In the genomic region with DNA sequence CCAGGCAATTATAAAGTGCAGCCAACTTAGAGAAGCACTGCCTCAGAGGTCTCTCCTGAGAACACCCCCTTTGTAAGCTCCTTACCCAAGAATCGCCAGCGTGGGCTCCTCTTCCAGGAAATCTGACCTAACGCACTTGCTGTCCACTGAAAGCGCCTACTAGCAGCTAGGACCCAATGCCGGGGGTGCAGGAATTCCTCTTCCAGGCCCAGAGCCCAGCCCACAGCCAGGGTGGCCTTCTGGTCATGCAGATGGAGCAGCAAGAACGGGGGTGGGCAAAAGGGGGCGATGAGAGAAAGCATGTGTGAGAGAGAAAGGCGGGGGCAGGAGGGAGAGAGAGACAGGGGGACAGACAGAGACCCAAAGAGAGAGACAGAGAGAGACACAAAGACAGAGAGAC, we compare ENCODE assay signal across 29 cellular contexts.
DNase-seq lines count a peak whose midpoint lies in the region; ATAC-seq and TF ChIP-seq lines count a peak whose summit lies in the region.
"Had no signal": no experiment of that assay in that cellular context is flagged by ENCODE, and none has a peak within 500 bp of the region (broad histone marks: within the 10 kb centered on the region; RNA-seq: fewer than 3 reads in every experiment).

No MANE protein-coding gene starts in this region.

- H3K27ac ChIP-seq in H9 (ENCODE audit: insufficient read length, low read depth, low read length) (no peak overlapping the region), SK-N-SH (ENCODE audit: low read depth in 2 of 2, low read length in 1 of 2) (no peak overlapping the region)
- H3K27ac ChIP-seq: C4-2B, Peyer's patch, SK-N-MC had no signal

- H3K36me3 Mint-ChIP-seq in H9 (ENCODE audit: insufficient read depth in 1 of 3, low read depth in 3 of 3) (peaks cover 0 to 8% (median 0%) of the 10 kb centered on the region in 3 experiments; a peak in 3 of 7 replicates), nephron progenitor cell (ENCODE audit: low read depth) (no peaks in the 10 kb centered on the region)
- H3K36me3 Mint-ChIP-seq: CD8-positive, alpha-beta T cell had no signal

- H4K8ac ChIP-seq in H9 (replicated peaks; ENCODE audit: insufficient read length, low read depth, low read length) = no peak overlapping the region

- POLR2A ChIA-PET in SK-N-SH (lab: Yijun Ruan, JAX) = no interaction called here

- H3K9me3 Mint-ChIP-seq in H9 (peaks cover 19 to 24% of the 10 kb centered on the region in 2 experiments), nephron progenitor cell (peaks cover 24% of the 10 kb centered on the region)

- no peak overlapping the region for H3K18ac ChIP-seq in H9 (ENCODE audit: insufficient read length, low read depth, low read length)

- no peaks in the 10 kb centered on the region for H3K36me3 ChIP-seq in SK-N-SH (replicated peaks in 1 of 2; ENCODE audit: control insufficient read depth in 1 of 2, insufficient read depth in 2 of 2, low read length in 1 of 2)
- H3K36me3 ChIP-seq: HAP-1, Peyer's patch had no signal

- H3K4me2 ChIP-seq in H9 (ENCODE audit: insufficient read depth, insufficient read length, low read length) = no peak overlapping the region
- no peak overlapping the region for H3K4me2 ChIP-seq in SK-N-SH

- no peak overlapping the region for H2BK15ac ChIP-seq in H9 (ENCODE audit: low read depth, low read length)

- no peak overlapping the region for H3K14ac ChIP-seq in H9 (ENCODE audit: insufficient read depth, low read length)

- no peaks in the 10 kb centered on the region for H3K9me2 ChIP-seq in SK-N-SH

- H2AK5ac ChIP-seq in H9 (ENCODE audit: insufficient read length, low read length) = no peak overlapping the region

- no peak overlapping the region for H2BK120ac ChIP-seq in H9 (ENCODE audit: low read depth, low read length, poor library complexity, severe bottlenecking)

- no peak overlapping the region for H2AFZ ChIP-seq in H9 (ENCODE audit: low read length)
- H2AFZ ChIP-seq in SK-N-SH (ENCODE audit: low read depth) = no peak overlapping the region

- no peak overlapping the region for H2BK12ac ChIP-seq in H9 (ENCODE audit: insufficient read length, low read depth, low read length)

- H3K9ac ChIP-seq in H9 (ENCODE audit: extremely low read depth, insufficient read length, low read length) = no peak overlapping the region
- no peak overlapping the region for H3K9ac ChIP-seq in SK-N-SH

- TF ChIP-seq RAD21 in SK-N-SH (IDR thresholded peaks at IDR 0.05; ENCODE audit: low read length) = no peak

- TF ChIP-seq POLR2A in GM18505 (IDR thresholded peaks at IDR 0.05; ENCODE audit: borderline replicate concordance, extremely low read depth, insufficient read depth, insufficient read length) = no peak

- no peak overlapping the region for H3K4ac ChIP-seq in H9 (ENCODE audit: low read depth, low read length)

- H2BK20ac ChIP-seq in H9 (ENCODE audit: low read depth, low read length, poor library complexity, severe bottlenecking) = no peak overlapping the region

- no peaks in the 10 kb centered on the region for H3K23me2 ChIP-seq in H9 (ENCODE audit: insufficient read length, low read depth, low read length, poor library complexity, severe bottlenecking)

- H4K20me1 ChIP-seq in H9 (ENCODE audit: control insufficient read depth, insufficient read depth, insufficient read length) (no peaks in the 10 kb centered on the region), SK-N-SH (ENCODE audit: insufficient read depth) (no peaks in the 10 kb centered on the region)

- H2BK5ac ChIP-seq in H9 (ENCODE audit: insufficient read length, low read length) = no peak overlapping the region

- H3K27me3 Mint-ChIP-seq in H9 (ENCODE audit: low read depth) (peaks cover 13% of the 10 kb centered on the region), nephron progenitor cell (ENCODE audit: low read depth, poor library complexity) (peaks cover 41% of the 10 kb centered on the region)

- H3K4me1 ChIP-seq in H9 (ENCODE audit: insufficient read depth, low read length) (no peaks in the 10 kb centered on the region), SK-N-SH (ENCODE audit: control insufficient read depth in 1 of 2, insufficient read depth in 2 of 2, low read depth in 1 of 2, low read length in 1 of 2) (no peaks in the 10 kb centered on the region)
- H3K4me1 ChIP-seq: Caco-2, HAP-1, Peyer's patch had no signal

- CTCF ChIA-PET in SK-N-SH (lab: Yijun Ruan, JAX) = interaction anchor here (1.1 kb wide), 1 partner anchor 297 kb away, joined by 3 read pairs; no protein-coding TSS in a partner anchor

- TF ChIP-seq CTCF in H9 (conservative IDR thresholded peaks at IDR 0.05) (no peak), nephron progenitor cell (IDR thresholded peaks at IDR 0.05) (no peak), SK-N-SH (IDR thresholded peaks at IDR 0.05) (no peak)

- no CpG with 5 or more reads among the region's 8 CpGs for WGBS in H9 (ENCODE audit: extremely low coverage, insufficient read length, low lambda C conversion rate)
- WGBS in SK-N-SH (ENCODE audit: low lambda C conversion rate) = 6% methylated on average over 8 of the region's 8 CpGs

- H3F3A ChIP-seq in SK-N-SH (replicated peaks; ENCODE audit: insufficient read depth) = no peaks in the 10 kb centered on the region

- no peak overlapping the region for H3K4me3 Mint-ChIP-seq in H9
- H3K4me3 Mint-ChIP-seq in nephron progenitor cell = no peak overlapping the region
- H3K4me3 Mint-ChIP-seq: B cell; CD8-positive, alpha-beta T cell; HFFc6 had no signal

- H3K79me2 ChIP-seq in H9 (ENCODE audit: insufficient read depth, low read length) (no peaks in the 10 kb centered on the region), SK-N-SH (ENCODE audit: insufficient read depth) (no peaks in the 10 kb centered on the region)

- no peak for TF ChIP-seq EP300 in SK-N-SH (IDR thresholded peaks at IDR 0.05; ENCODE audit: borderline replicate concordance in 1 of 2, low read depth in 1 of 2, low read length in 1 of 2)

- no peak overlapping the region for H4K91ac ChIP-seq in H9 (ENCODE audit: insufficient read length, low read depth, low read length)

- no peak for ATAC-seq in GM18505 (IDR thresholded peaks at IDR 0.05; ENCODE audit: unreplicated experiment)
- ATAC-seq: CD8-positive, alpha-beta T cell; HepG2; K562 had no signal

- H3K79me1 ChIP-seq in H9 (ENCODE audit: insufficient read depth, low read depth, low read length, poor library complexity, severe bottlenecking) = no peaks in the 10 kb centered on the region

- no peak overlapping the region for H3T11ph ChIP-seq in H9 (ENCODE audit: low read length)

- peak; percentile 46 for DNase-seq in H9
- peak; percentile 52 for DNase-seq in ecto neural progenitor cell (ENCODE audit: low spot score)
- no peak for DNase-seq in nephron progenitor cell
- no peak for DNase-seq in SK-N-SH
- DNase-seq in T-helper 1 cell = no peak
- DNase-seq in A172 (ENCODE audit: low spot score) = no peak
- DNase-seq: Caco-2; CD8-positive, alpha-beta T cell; GF-D8; HFFc6; Kasumi-1; NCI-H1092 treated with DMSO at 0.1 percent for 48 hours; NCI-H1436; NCI-H187; NCI-H2081 treated with DMSO at 0.1 percent for 48 hours; NCI-H2171; NCI-H226; NCI-H510A; NCI-H69; OCI-M1; Peyer's patch; SIG-M5 had no signal

- no peak overlapping the region for H3K4me3 ChIP-seq in SK-N-SH (ENCODE audit: low read depth in 2 of 2, low read length in 1 of 2)
- H3K4me3 ChIP-seq: HAP-1, K562, Peyer's patch, SK-N-MC had no signal

- H3K27me3 ChIP-seq in H9 (ENCODE audit: insufficient read depth, low read length) (no peaks in the 10 kb centered on the region), SK-N-SH (ENCODE audit: insufficient read depth) (peaks cover 39% of the 10 kb centered on the region)
- H3K27me3 ChIP-seq: Peyer's patch had no signal

- H3K27ac Mint-ChIP-seq in H9 (no peak overlapping the region; a peak in 2 of 7 replicates), nephron progenitor cell (peak overlapping the region; percentile 55)
- H3K27ac Mint-ChIP-seq: B cell; CD8-positive, alpha-beta T cell; HFFc6 had no signal

- H3K4me1 Mint-ChIP-seq in H9 (peaks cover 5 to 6% of the 10 kb centered on the region in 2 experiments), nephron progenitor cell (no peaks in the 10 kb centered on the region)
- H3K4me1 Mint-ChIP-seq: B cell had no signal

- no peak overlapping the region for H4K5ac ChIP-seq in H9 (ENCODE audit: insufficient read length, low read depth, low read length)

- H3K23ac ChIP-seq in H9 (ENCODE audit: insufficient read length, low read depth, low read length) = no peak overlapping the region

- H3K9me3 ChIP-seq in H9 (ENCODE audit: control insufficient read depth, low read depth, low read length) = peaks cover 11% of the 10 kb centered on the region
- H3K9me3 ChIP-seq in SK-N-SH = 0 out of 2 replicates have a peak, but pooled peaks cover 6% of the 10 kb centered on the region
- H3K9me3 ChIP-seq: Caco-2, HAP-1 had no signal

- no peak overlapping the region for H3K56ac ChIP-seq in H9 (ENCODE audit: insufficient read length, low read depth, low read length)

TF ChIP-seq in SK-N-SH, 30 proteins besides CTCF, POLR2A, EP300 and RAD21 (continues in another document):
- TF ChIP-seq, protein P1, sequence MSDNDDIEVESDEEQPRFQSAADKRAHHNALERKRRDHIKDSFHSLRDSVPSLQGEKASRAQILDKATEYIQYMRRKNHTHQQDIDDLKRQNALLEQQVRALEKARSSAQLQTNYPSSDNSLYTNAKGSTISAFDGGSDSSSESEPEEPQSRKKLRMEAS (IDR thresholded peaks at IDR 0.05; ENCODE audit: low read depth) = no peak
- no peak for TF ChIP-seq USF1 (IDR thresholded peaks at IDR 0.05; ENCODE audit: borderline replicate concordance, low read depth)

Comparison
In these comparisons a context has a peak if more than half of its experiments do, and no peak if none do; other contexts are left out.
1. DNase-seq: peak in H9 (single experiment) and ecto neural progenitor cell (single experiment); none in nephron progenitor cell (single experiment), SK-N-SH (single experiment), T-helper 1 cell (0 of 5) and A172 (single experiment).